Comparison of ENCODE assay signal across 9 cellular contexts in genomic region chr2:137997733-137998132, GRCh38. TPM values are rescaled to one million over a fixed set of nuclear protein-coding genes. Genes with fewer than 3 reads are reported as not detected.
"Had no signal": no experiment of that assay in that cellular context is flagged by ENCODE, and none has a peak within 500 bp of the region (broad histone marks: within the 10 kb centered on the region; RNA-seq: fewer than 3 reads in every experiment).

No MANE protein-coding gene starts in this region.

- H3K9ac ChIP-seq: KMS-11 had no signal

- H3K4me2 ChIP-seq: KMS-11 had no signal

- FAIRE-seq: HTR-8/SVneo, K562 had no signal

- DNase-seq: IMR-90, KBM-7, KG1 had no signal

- H3K4me3 ChIP-seq: K562 had no signal

- ATAC-seq: K562 had no signal

- H3K27ac ChIP-seq: HL-60, KMS-11 had no signal

RNA-seq across cellular contexts. Expression of gene HNMT, which starts 33.5 kb away (rescaled TPM):
- total RNA-seq: HT1080 had no signal
- polyA plus RNA-seq: IgD-negative memory B cell had no signal
